In genomic region chr17:75109047-75109406, GRCh38 we compare ENCODE assay signal across 8 cellular contexts. TPM values are rescaled to one million over a fixed set of nuclear protein-coding genes. Genes with fewer than 3 reads are reported as not detected.
DNase-seq lines count a peak whose midpoint lies in the region; ATAC-seq and TF ChIP-seq lines count a peak whose summit lies in the region.

No MANE protein-coding gene starts in this region.

- in situ Hi-C loops in HAP-1 (cut with MboI; ENCODE audit: low sequenced_read_pairs), result loop anchor here (25.0 kb wide), 1 partner anchor 303 kb away; the partner anchor contains the start of gene GRB2

- H3K27ac Mint-ChIP-seq in activated CD4-positive, alpha-beta memory T cell treated with anti-CD3 and anti-CD28 coated beads for 36 hours, result no peak overlapping the region

- CTCF ChIA-PET in activated CD4-positive, alpha-beta memory T cell treated with anti-CD3 and anti-CD28 coated beads for 36 hours (lab: Charles Lee), result interaction anchor here (1.0 to 9.1 kb wide), 7 partner anchors 23 to 303 kb away, joined by 4 to 247 read pairs (median 9); partner anchors contain the start of genes MIF4GD, NT5C and NUP85

- no peak overlapping the region for H3K27ac ChIP-seq in hepatocyte
- H3K27ac ChIP-seq in spleen, result peak overlapping the region in 3 of 8 donors; percentile 87 to 91 (median 88)

- H3K4me2 ChIP-seq in hepatocyte, result peak overlapping the region; percentile 98

- no peaks in the 10 kb centered on the region for H4K20me1 ChIP-seq in hepatocyte (ENCODE audit: insufficient read depth, poor library complexity, severe bottlenecking)

- peaks cover 15% of the 10 kb centered on the region for H3K4me1 ChIP-seq in HAP-1
- peaks cover 13% of the 10 kb centered on the region for H3K4me1 ChIP-seq in hepatocyte (ENCODE audit: insufficient read depth)
- peaks cover 21 to 62% (median 36%) of the 10 kb centered on the region in 6 donors for H3K4me1 ChIP-seq in spleen

- 9% methylated on average over 20 of the region's 22 CpGs for WGBS in hepatocyte (ENCODE audit: low lambda C conversion rate, missing lambda C conversion rate)
- WGBS in spleen, 5 donors, result 2 to 8% (median 4%) methylated on average over 11 to 22 of the region's 22 CpGs

- H3K9me3 ChIP-seq in HAP-1 (no peaks in the 10 kb centered on the region), hepatocyte (ENCODE audit: low read depth) (no peaks in the 10 kb centered on the region), spleen (no peaks in the 10 kb centered on the region)

- H3K9me3 Mint-ChIP-seq in activated CD4-positive, alpha-beta memory T cell treated with anti-CD3 and anti-CD28 coated beads for 36 hours, result no peaks in the 10 kb centered on the region

- intact Hi-C loops in activated CD4-positive, alpha-beta memory T cell treated with anti-CD3 and anti-CD28 coated beads for 36 hours (cut with micrococcal nuclease), result loop anchor here (1.0 to 5.0 kb wide), 4 partner anchors 20 to 296 kb away; partner anchors contain the start of genes ATP5PD, GRB2 and KCTD2
- intact Hi-C loops in spleen (cut with DNase I; ENCODE audit: low total_unique reads), result no loop called here

- TF ChIP-seq POLR2A in spleen (IDR thresholded peaks at IDR 0.05), result no peak

- H3K36me3 ChIP-seq in HAP-1 (replicated peaks), result peaks cover 4% of the 10 kb centered on the region; the same call in 1 of the 2 replicates
- no peaks in the 10 kb centered on the region for H3K36me3 ChIP-seq in hepatocyte (replicated peaks; ENCODE audit: insufficient read depth, low read depth)
- peaks cover 0 to 22% (median 0%) of the 10 kb centered on the region in 6 donors for H3K36me3 ChIP-seq in spleen

- POLR2A ChIA-PET in activated CD4-positive, alpha-beta memory T cell treated with anti-CD3 and anti-CD28 coated beads for 36 hours (lab: Charles Lee), result interaction anchor here (0.6 to 1.8 kb wide), 4 partner anchors 20 to 152 kb away, joined by 3 to 6 read pairs (median 3); partner anchors contain the start of gene SUMO2

- no peak for ATAC-seq in GM18907 (IDR thresholded peaks at IDR 0.05; ENCODE audit: unreplicated experiment)

- H2AFZ ChIP-seq in hepatocyte, result peak overlapping the region; percentile 70

- no peaks in the 10 kb centered on the region for H3K27me3 Mint-ChIP-seq in activated CD4-positive, alpha-beta memory T cell treated with anti-CD3 and anti-CD28 coated beads for 36 hours

- H3K4me1 Mint-ChIP-seq in activated CD4-positive, alpha-beta memory T cell treated with anti-CD3 and anti-CD28 coated beads for 36 hours (ENCODE audit: low read depth), result peaks cover 23% of the 10 kb centered on the region

- H3K79me2 ChIP-seq in hepatocyte, result peaks cover 22% of the 10 kb centered on the region

- DNase-seq in HAP-1 (ENCODE audit: low spot score in 2 of 2), result no peak
- DNase-seq in activated CD4-positive, alpha-beta memory T cell treated with anti-CD3 and anti-CD28 coated beads for 36 hours, result peak; percentile 34
- no peak for DNase-seq in hepatocyte (ENCODE audit: low spot score)
- DNase-seq in spleen, result no peak
- DNase-seq in NK-92 (lab: John Stamatoyannopoulos, UW; ENCODE audit: unreplicated experiment), result no peak
- DNase-seq in mesenteric fat pad (ENCODE audit: low spot score), result no peak
- DNase-seq in NAMALWA (ENCODE audit: low spot score), result no peak

- H3K36me3 Mint-ChIP-seq in activated CD4-positive, alpha-beta memory T cell treated with anti-CD3 and anti-CD28 coated beads for 36 hours, result peaks cover 8% of the 10 kb centered on the region

- H3K4me3 Mint-ChIP-seq in activated CD4-positive, alpha-beta memory T cell treated with anti-CD3 and anti-CD28 coated beads for 36 hours, result peak overlapping the region; percentile 90

- TF ChIP-seq CTCF in hepatocyte (IDR thresholded peaks at IDR 0.05; ENCODE audit: poor library complexity) (no peak), spleen (IDR thresholded peaks at IDR 0.05 in 8 of 11, conservative IDR thresholded peaks at IDR 0.05 in 3 of 11) (no peak)

- H3K4me3 ChIP-seq in HAP-1, result peak overlapping the region; percentile 65
- H3K4me3 ChIP-seq in hepatocyte, result peak overlapping the region; percentile 68
- H3K4me3 ChIP-seq in spleen, result peak overlapping the region; percentile 55 to 90 (median 77)

- H3K27me3 ChIP-seq in HAP-1 (ENCODE audit: low read depth) (no peaks in the 10 kb centered on the region), hepatocyte (no peaks in the 10 kb centered on the region), spleen (replicated peaks in 1 of 7) (no peaks in the 10 kb centered on the region)

- no peaks in the 10 kb centered on the region for H3K9me2 ChIP-seq in hepatocyte (replicated peaks; ENCODE audit: insufficient read depth)

RNA-seq across cellular contexts. Expression of gene ARMC7, which starts 0.7 kb away (rescaled TPM):
- total RNA-seq in activated CD4-positive, alpha-beta memory T cell treated with anti-CD3 and anti-CD28 coated beads for 36 hours, result 1 to 10 TPM; 6.5 to 8.2 TPM
- 2.6 and 3.5 TPM in 2 replicates for total RNA-seq in hepatocyte
- polyA plus RNA-seq in hepatocyte, result 4.0 and 4.5 TPM in 2 replicates
- 10 to 100 TPM; 10.5 to 19.2 (median 14.7) TPM for total RNA-seq in spleen
- 10 to 100 TPM in 2 of 3 donors, 1 to 10 TPM in 1; 7.8 to 12.4 (median 10.0) TPM for polyA plus RNA-seq in spleen
- total RNA-seq in mesenteric fat pad, result 7.9 TPM

RNA-seq across cellular contexts. Expression of gene SLC16A5, which starts 21.3 kb away (rescaled TPM):
- total RNA-seq in activated CD4-positive, alpha-beta memory T cell treated with anti-CD3 and anti-CD28 coated beads for 36 hours, result 1 to 10 TPM; 6.7 to 7.7 TPM
- total RNA-seq in hepatocyte (11.9 and 12.7 TPM in 2 replicates), spleen (10 to 100 TPM in 6 of 7 donors, 1 to 10 TPM in 1; 9.3 to 31.0 (median 14.9) TPM), mesenteric fat pad (12.3 TPM)
- polyA plus RNA-seq in hepatocyte (12.8 and 15.8 TPM in 2 replicates), spleen (1 to 10 TPM; 3.1 to 6.4 (median 4.7) TPM)

RNA-seq across cellular contexts. Expression of gene NT5C, which starts 22.5 kb away (rescaled TPM):
- 10 to 100 TPM; 65.2 to 70.8 TPM for total RNA-seq in activated CD4-positive, alpha-beta memory T cell treated with anti-CD3 and anti-CD28 coated beads for 36 hours
- total RNA-seq in hepatocyte (46.3 and 66.8 TPM in 2 replicates), spleen (10 to 100 TPM; 48.2 to 77.9 (median 54.6) TPM), mesenteric fat pad (33.5 TPM)
- polyA plus RNA-seq in hepatocyte (73.3 and 82.2 TPM in 2 replicates), spleen (100 to 1,000 TPM; 105 to 145 (median 139) TPM)

RNA-seq across cellular contexts. Expression of gene JPT1, which starts 45.3 kb away (rescaled TPM):
- total RNA-seq in activated CD4-positive, alpha-beta memory T cell treated with anti-CD3 and anti-CD28 coated beads for 36 hours, result 100 to 1,000 TPM; 263 to 267 TPM
- total RNA-seq in hepatocyte (103 and 107 TPM in 2 replicates), spleen (100 to 1,000 TPM in 2 of 7 donors, 10 to 100 TPM in 5; 47.1 to 116 (median 92.1) TPM), mesenteric fat pad (28.6 TPM)
- polyA plus RNA-seq in hepatocyte (172 and 181 TPM in 2 replicates), spleen (100 to 1,000 TPM; 106 to 192 (median 164) TPM)
